15 cellular contexts compared by ENCODE assay signal in genomic region chr19:41224632-41225031, GRCh38. TPM values are rescaled to one million over a fixed set of nuclear protein-coding genes. Genes with fewer than 3 reads are reported as not detected.
A peak's percentile ranks its signal among the peaks of the same experiment; 100 is the strongest.
DNase-seq lines count a peak whose midpoint lies in the region; ATAC-seq, FAIRE-seq and TF ChIP-seq lines count a peak whose summit lies in the region.
"Had no signal": no experiment of that assay in that cellular context is flagged by ENCODE, and none has a peak within 500 bp of the region (broad histone marks: within the 10 kb centered on the region; RNA-seq: fewer than 3 reads in every experiment).

No MANE protein-coding gene starts in this region.

- H3K36me3 ChIP-seq in heart left ventricle (peaks cover 0 to 17% (median 0%) of the 10 kb centered on the region in 9 donors), body of pancreas (replicated peaks in 1 of 2; ENCODE audit: insufficient read depth in 1 of 2, low read depth in 2 of 2) (no peaks in the 10 kb centered on the region)
- H3K36me3 ChIP-seq: neutrophil had no signal

- no peak for TF ChIP-seq CTCF in heart left ventricle (IDR thresholded peaks at IDR 0.05)
- no peak for TF ChIP-seq CTCF in chondrocyte (IDR thresholded peaks at IDR 0.05)
- TF ChIP-seq CTCF in nephron (IDR thresholded peaks at IDR 0.05; ENCODE audit: unreplicated experiment in 3 of 3): no peak
- no peak for TF ChIP-seq CTCF in body of pancreas (IDR thresholded peaks at IDR 0.05)

- H3K27ac Mint-ChIP-seq in chondrocyte (ENCODE audit: unreplicated experiment): peak overlapping the region; percentile 99
- H3K27ac Mint-ChIP-seq in nephron: peak overlapping the region; percentile 64 to 96 (median 92)

- no peak for DNase-seq in heart left ventricle
- DNase-seq in left cardiac atrium: no peak
- DNase-seq in chondrocyte (ENCODE audit: low spot score): no peak
- no peak for DNase-seq in urothelium cell line (ENCODE audit: low spot score)
- DNase-seq in body of pancreas: no peak
- DNase-seq: amniotic stem cell; effector CD4-positive, alpha-beta T cell; KG1; NCI-H146; SIG-M5 had no signal

- no peaks in the 10 kb centered on the region for H3K9me3 Mint-ChIP-seq in chondrocyte (ENCODE audit: low read depth)
- H3K9me3 Mint-ChIP-seq in nephron: no peaks in the 10 kb centered on the region

- peak overlapping the region in 7 of 12 donors; percentile 42 to 94 (median 80) for H3K27ac ChIP-seq in heart left ventricle
- no peak overlapping the region for H3K27ac ChIP-seq in body of pancreas
- H3K27ac ChIP-seq: neutrophil had no signal

- H3K36me3 Mint-ChIP-seq in chondrocyte (ENCODE audit: low read depth) (peaks cover 21% of the 10 kb centered on the region), nephron (ENCODE audit: low read depth) (peaks cover 18% of the 10 kb centered on the region)

- intact Hi-C loops in heart left ventricle (cut with DNase I): loop anchor here in 2 of 10 donors (5.0 kb wide), 1 partner anchor 38 kb away; the partner anchor contains the start of gene HNRNPUL1 (in 2 of the 2)
- intact Hi-C loops in left cardiac atrium (cut with DNase I): no loop called here
- intact Hi-C loops in body of pancreas (cut with DNase I): no loop called here

- 91 to 93% (median 93%) methylated on average over 7 of the region's 7 CpGs for WGBS in heart left ventricle, 4 donors
- 86 to 90% methylated on average over 7 of the region's 7 CpGs for WGBS in body of pancreas, 2 donors

- no peak for ATAC-seq in heart left ventricle
- ATAC-seq in left cardiac atrium: no peak
- no peak for ATAC-seq in HG03439 (IDR thresholded peaks at IDR 0.05; ENCODE audit: unreplicated experiment)
- ATAC-seq in HG03139 (IDR thresholded peaks at IDR 0.05; ENCODE audit: unreplicated experiment): no peak
- no peak for ATAC-seq in body of pancreas
- ATAC-seq: left lobe of liver had no signal

- H3K27me3 ChIP-seq in heart left ventricle (peaks cover 0 to 26% (median 0%) of the 10 kb centered on the region in 9 donors), body of pancreas (peaks cover 0 to 6% of the 10 kb centered on the region in 2 donors)

- no peak overlapping the region for H3K4me3 ChIP-seq in heart left ventricle
- H3K4me3 ChIP-seq in body of pancreas: no peak overlapping the region

- H3K4me1 Mint-ChIP-seq in chondrocyte (ENCODE audit: low read depth): peaks cover 80% of the 10 kb centered on the region
- peaks cover 46% of the 10 kb centered on the region for H3K4me1 Mint-ChIP-seq in nephron

- H3K9me3 ChIP-seq in heart left ventricle (no peaks in the 10 kb centered on the region), body of pancreas (no peaks in the 10 kb centered on the region)
- H3K9me3 ChIP-seq: neutrophil had no signal

- TF ChIP-seq POLR2A in heart left ventricle (IDR thresholded peaks at IDR 0.05) (no peak), body of pancreas (IDR thresholded peaks at IDR 0.05) (no peak)

- H3K4me3 Mint-ChIP-seq in chondrocyte (ENCODE audit: unreplicated experiment) (peak overlapping the region; percentile 59), nephron (peak overlapping the region in 2 of 3 experiments; percentile 26 to 66)

- peak; percentile 56 for FAIRE-seq in urothelium cell line (lab: Jason Lieb, UNC)

- H3K27me3 Mint-ChIP-seq in chondrocyte (ENCODE audit: low read depth) (no peaks in the 10 kb centered on the region), nephron (ENCODE audit: low read depth) (peaks cover 9% of the 10 kb centered on the region)

- peaks cover 0 to 35% (median 18%) of the 10 kb centered on the region in 12 donors for H3K4me1 ChIP-seq in heart left ventricle
- H3K4me1 ChIP-seq in body of pancreas: peaks cover 16% of the 10 kb centered on the region

RNA-seq across cellular contexts. Expression of gene AXL, which starts 5.6 kb away (rescaled TPM):
- total RNA-seq in heart left ventricle (10 to 100 TPM in 7 of 9 donors, 1 to 10 TPM in 2; 9.3 to 62.5 (median 13.2) TPM), left cardiac atrium (10 to 100 TPM; 27.5 to 31.8 TPM), chondrocyte (151 to 218 TPM (median 214 TPM) in 3 replicates), body of pancreas (10 to 100 TPM; 14.2 to 15.0 TPM)
- polyA plus RNA-seq in heart left ventricle: 10 to 100 TPM in 1 of 2 donors, 1 to 10 TPM in 1; 5.0 to 21.1 TPM

RNA-seq across cellular contexts. Expression of gene CYP2S1, which starts 31.6 kb away (rescaled TPM):
- total RNA-seq in heart left ventricle (1 to 10 TPM in 2 of 9 donors, under 1 TPM in 7; 0.18 to 3.8 (median 0.37) TPM), left cardiac atrium (1 to 10 TPM; 1.1 to 1.3 TPM), chondrocyte (not detected in 3 replicates), body of pancreas (1 to 10 TPM in 1 of 2 donors, not detected in 1; 6.7 TPM)
- polyA plus RNA-seq in heart left ventricle: under 1 TPM; 0.11 to 0.35 TPM

RNA-seq across cellular contexts. Expression of gene HNRNPUL1, which starts 39.5 kb away (rescaled TPM):
- 100 to 1,000 TPM in 7 of 9 donors, 10 to 100 TPM in 2; 88.7 to 138 (median 115) TPM for total RNA-seq in heart left ventricle
- polyA plus RNA-seq in heart left ventricle: 10 to 100 TPM; 64.2 to 91.0 TPM
- 100 to 1,000 TPM; 116 to 147 TPM for total RNA-seq in left cardiac atrium
- total RNA-seq in chondrocyte: 158 to 195 TPM (median 161 TPM) in 3 replicates
- total RNA-seq in body of pancreas: 10 to 100 TPM; 76.0 to 87.3 TPM

Comparison
In these comparisons a context has a peak if more than half of its experiments do, and no peak if none do; other contexts are left out.
1. H3K27ac ChIP-seq: peak in heart left ventricle (7 of 12); none in body of pancreas (0 of 4).